In genomic region chrX:53086464-53086863, GRCh38 we compare ENCODE assay signal across 12 cellular contexts. TPM values are rescaled to one million over a fixed set of nuclear protein-coding genes. Genes with fewer than 3 reads are reported as not detected.
A peak's percentile ranks its signal among the peaks of the same experiment; 100 is the strongest.
DNase-seq lines count a peak whose midpoint lies in the region; ATAC-seq and TF ChIP-seq lines count a peak whose summit lies in the region.
"Had no signal": no experiment of that assay in that cellular context is flagged by ENCODE, and none has a peak within 500 bp of the region (broad histone marks: within the 10 kb centered on the region; RNA-seq: fewer than 3 reads in every experiment).

No MANE protein-coding gene starts in this region.

- H3K9me3 ChIP-seq in naive thymus-derived CD4-positive, alpha-beta T cell (ENCODE audit: control insufficient read depth in 2 of 3, low read length in 3 of 3) = no peaks in the 10 kb centered on the region
- no peaks in the 10 kb centered on the region for H3K9me3 ChIP-seq in vagina
- H3K9me3 ChIP-seq: MG63 had no signal

- H3K4me3 Mint-ChIP-seq in stimulated activated naive CD8-positive, alpha-beta T cell treated with anti-CD3 and anti-CD28 coated beads, Interleukin-15, Interleukin-2, amounts not matched to agents 100 ng/mL and 50 ng/mL, for 24 hours = no peak overlapping the region
- H3K4me3 Mint-ChIP-seq in naive thymus-derived CD4-positive, alpha-beta T cell = peak overlapping the region in 3 of 10 donors; percentile 13 to 42 (median 30)
- no peak overlapping the region for H3K4me3 Mint-ChIP-seq in endothelial cell (ENCODE audit: unreplicated experiment)

- peak overlapping the region in 53 of 59 donors; percentile 12 to 98 (median 84) for H3K27ac ChIP-seq in dorsolateral prefrontal cortex
- H3K27ac ChIP-seq in naive thymus-derived CD4-positive, alpha-beta T cell (ENCODE audit: low read depth, low read length) = no peak overlapping the region
- H3K27ac ChIP-seq in vagina = peak overlapping the region; percentile 94

- DNase-seq in stimulated activated naive CD8-positive, alpha-beta T cell treated with anti-CD3 and anti-CD28 coated beads, Interleukin-15, Interleukin-2, amounts not matched to agents 100 U/mL and 50 U/mL, for 24 hours = no peak
- DNase-seq in dorsolateral prefrontal cortex (peak in 4 of 10 donors; percentile 28 to 57 (median 44)), vagina (ENCODE audit: extremely low spot score in 2 of 2) (no peak), SKM-1 (lab: John Stamatoyannopoulos, UW; ENCODE audit: unreplicated experiment) (no peak), endothelial cell (ENCODE audit: low spot score) (no peak)
- DNase-seq in naive thymus-derived CD4-positive, alpha-beta T cell = no peak
- no peak for DNase-seq in activated CD4-positive, CD25-positive, alpha-beta regulatory T cell treated with anti-CD3 and anti-CD28 coated beads, Interleukin-2, amount 50 U/mL, for 72 hours
- DNase-seq: activated CD4-positive, CD25-positive, alpha-beta regulatory T cell; activated naive CD4-positive, alpha-beta T cell; MG63; NCI-H510A treated with DMSO at 0.1 percent for 48 hours had no signal

- H3K27ac Mint-ChIP-seq in stimulated activated naive CD8-positive, alpha-beta T cell treated with anti-CD3 and anti-CD28 coated beads, Interleukin-15, Interleukin-2, amounts not matched to agents 100 ng/mL and 50 ng/mL, for 24 hours = peak overlapping the region; percentile 61
- H3K27ac Mint-ChIP-seq in naive thymus-derived CD4-positive, alpha-beta T cell = peak overlapping the region in 7 of 9 donors; percentile 47 to 93 (median 68)
- no peak overlapping the region for H3K27ac Mint-ChIP-seq in endothelial cell (ENCODE audit: unreplicated experiment)

- H3K4me1 Mint-ChIP-seq in stimulated activated naive CD8-positive, alpha-beta T cell treated with anti-CD3 and anti-CD28 coated beads, Interleukin-15, Interleukin-2, amounts not matched to agents 100 ng/mL and 50 ng/mL, for 24 hours (ENCODE audit: low read depth) = peaks cover 62% of the 10 kb centered on the region
- peaks cover 29 to 63% (median 57%) of the 10 kb centered on the region in 7 donors for H3K4me1 Mint-ChIP-seq in naive thymus-derived CD4-positive, alpha-beta T cell
- H3K4me1 Mint-ChIP-seq in endothelial cell (ENCODE audit: unreplicated experiment) = peaks cover 25% of the 10 kb centered on the region

- POLR2A ChIA-PET in naive thymus-derived CD4-positive, alpha-beta T cell (lab: Charles Lee) = no interaction called here

- peak overlapping the region in 43 of 59 donors; percentile 0 to 89 (median 63) for H3K4me3 ChIP-seq in dorsolateral prefrontal cortex
- H3K4me3 ChIP-seq in naive thymus-derived CD4-positive, alpha-beta T cell (ENCODE audit: low read length) = no peak overlapping the region
- H3K4me3 ChIP-seq in vagina = no peak overlapping the region
- H3K4me3 ChIP-seq: MG63 had no signal

- peaks cover 0 to 25% (median 5%) of the 10 kb centered on the region in 3 experiments for H3K36me3 ChIP-seq in naive thymus-derived CD4-positive, alpha-beta T cell (ENCODE audit: control insufficient read depth in 2 of 3, insufficient read depth in 3 of 3, low read length in 3 of 3)
- H3K36me3 ChIP-seq in vagina = peaks cover 0 to 8% of the 10 kb centered on the region in 2 donors

- CTCF ChIA-PET in naive thymus-derived CD4-positive, alpha-beta T cell (lab: Charles Lee) = no interaction called here

- H3K9me3 Mint-ChIP-seq in stimulated activated naive CD8-positive, alpha-beta T cell treated with anti-CD3 and anti-CD28 coated beads, Interleukin-15, Interleukin-2, amounts not matched to agents 100 ng/mL and 50 ng/mL, for 24 hours = no peaks in the 10 kb centered on the region
- H3K9me3 Mint-ChIP-seq in naive thymus-derived CD4-positive, alpha-beta T cell = peaks cover 0 to 16% (median 0%) of the 10 kb centered on the region in 11 donors
- H3K9me3 Mint-ChIP-seq in endothelial cell (ENCODE audit: unreplicated experiment) = no peaks in the 10 kb centered on the region

- H3K27me3 ChIP-seq in dorsolateral prefrontal cortex = peaks cover 0 to 72% (median 12%) of the 10 kb centered on the region in 45 donors
- no peaks in the 10 kb centered on the region for H3K27me3 ChIP-seq in naive thymus-derived CD4-positive, alpha-beta T cell (ENCODE audit: control insufficient read depth in 2 of 2, insufficient read depth in 2 of 2, low read length in 2 of 2)
- no peaks in the 10 kb centered on the region for H3K27me3 ChIP-seq in vagina
- H3K27me3 ChIP-seq: MG63 had no signal

- no peak for TF ChIP-seq POLR2A in vagina (IDR thresholded peaks at IDR 0.05)

- peaks cover 39% of the 10 kb centered on the region for H3K36me3 Mint-ChIP-seq in stimulated activated naive CD8-positive, alpha-beta T cell treated with anti-CD3 and anti-CD28 coated beads, Interleukin-15, Interleukin-2, amounts not matched to agents 100 ng/mL and 50 ng/mL, for 24 hours (ENCODE audit: low read depth)
- H3K36me3 Mint-ChIP-seq in naive thymus-derived CD4-positive, alpha-beta T cell = peaks cover 0 to 12% (median 6%) of the 10 kb centered on the region in 5 donors
- peaks cover 17% of the 10 kb centered on the region for H3K36me3 Mint-ChIP-seq in endothelial cell (ENCODE audit: low read depth, unreplicated experiment)

- no peak for TF ChIP-seq CTCF in dorsolateral prefrontal cortex (IDR thresholded peaks at IDR 0.05 in 54 of 56, conservative IDR thresholded peaks at IDR 0.05 in 2 of 56; ENCODE audit: low read depth in 1 of 56, partially characterized antibody in 56 of 56)
- TF ChIP-seq CTCF in vagina (IDR thresholded peaks at IDR 0.05) = no peak
- no peak for TF ChIP-seq CTCF in endothelial cell (IDR thresholded peaks at IDR 0.05; ENCODE audit: unreplicated experiment)

- peaks cover 0 to 12% of the 10 kb centered on the region in 2 donors for H3K4me1 ChIP-seq in naive thymus-derived CD4-positive, alpha-beta T cell (ENCODE audit: control insufficient read depth in 2 of 2, insufficient read depth in 2 of 2, low read length in 2 of 2)
- H3K4me1 ChIP-seq in vagina = peaks cover 34% of the 10 kb centered on the region

- no peak for ATAC-seq in stimulated activated naive CD8-positive, alpha-beta T cell treated with anti-CD3 and anti-CD28 coated beads, Interleukin-15, Interleukin-2, amounts not matched to agents 100 U/mL and 50 U/mL, for 24 hours
- no peak for ATAC-seq in naive thymus-derived CD4-positive, alpha-beta T cell

- H3K27me3 Mint-ChIP-seq in stimulated activated naive CD8-positive, alpha-beta T cell treated with anti-CD3 and anti-CD28 coated beads, Interleukin-15, Interleukin-2, amounts not matched to agents 100 ng/mL and 50 ng/mL, for 24 hours = no peaks in the 10 kb centered on the region
- peaks cover 0 to 3% (median 0%) of the 10 kb centered on the region in 5 donors for H3K27me3 Mint-ChIP-seq in naive thymus-derived CD4-positive, alpha-beta T cell
- H3K27me3 Mint-ChIP-seq in endothelial cell (ENCODE audit: unreplicated experiment) = peaks cover 6% of the 10 kb centered on the region

- intact Hi-C loops in dorsolateral prefrontal cortex (cut with DNase I) (no loop called here), vagina (cut with DNase I) (no loop called here)
- intact Hi-C loops in naive thymus-derived CD4-positive, alpha-beta T cell (cut with micrococcal nuclease) = loop anchor here in 1 of 2 donors (10.0 kb wide), 1 partner anchor 598 kb away; the partner anchor contains the start of gene HUWE1

RNA-seq across cellular contexts. Expression of gene TSPYL2, which starts 4.3 kb away (rescaled TPM):
- 100 to 1,000 TPM in 118 of 120 experiments, 10 to 100 TPM in 2; 82.1 to 367 (median 187) TPM for total RNA-seq in dorsolateral prefrontal cortex
- 100 to 1,000 TPM in 4 of 5 experiments, 10 to 100 TPM in 1; 23.4 to 239 (median 166) TPM for total RNA-seq in naive thymus-derived CD4-positive, alpha-beta T cell
- 10 to 100 TPM; 21.9 to 40.9 TPM for polyA plus RNA-seq in naive thymus-derived CD4-positive, alpha-beta T cell
- 85.9 TPM for total RNA-seq in vagina
- 27.9 TPM for total RNA-seq in endothelial cell (ENCODE audit: unreplicated experiment)

RNA-seq across cellular contexts. Expression of gene KANTR, which starts 7.5 kb away (rescaled TPM):
- total RNA-seq in dorsolateral prefrontal cortex (10 to 100 TPM; 25.4 to 60.7 (median 42.0) TPM), vagina (35.8 TPM), endothelial cell (ENCODE audit: unreplicated experiment) (10.5 TPM)
- 10 to 100 TPM; 12.5 to 29.9 (median 16.9) TPM for total RNA-seq in naive thymus-derived CD4-positive, alpha-beta T cell
- 1 to 10 TPM; 1.7 to 4.6 TPM for polyA plus RNA-seq in naive thymus-derived CD4-positive, alpha-beta T cell

RNA-seq across cellular contexts. Expression of gene GPR173, which starts 37.9 kb away (rescaled TPM):
- total RNA-seq in dorsolateral prefrontal cortex (10 to 100 TPM; 13.8 to 28.3 (median 20.2) TPM), vagina (2.2 TPM), endothelial cell (ENCODE audit: unreplicated experiment) (9.4 TPM)
- under 1 TPM in 2 of 5 experiments, not detected in 3; 0.13 to 0.47 TPM for total RNA-seq in naive thymus-derived CD4-positive, alpha-beta T cell
- polyA plus RNA-seq in naive thymus-derived CD4-positive, alpha-beta T cell = not detected

Comparison
In these comparisons a context has a peak if more than half of its experiments do, and no peak if none do; other contexts are left out.
1. H3K4me3 ChIP-seq: peak in dorsolateral prefrontal cortex (43 of 59); none in naive thymus-derived CD4-positive, alpha-beta T cell (single experiment) and vagina (0 of 2).